In the genomic region with DNA sequence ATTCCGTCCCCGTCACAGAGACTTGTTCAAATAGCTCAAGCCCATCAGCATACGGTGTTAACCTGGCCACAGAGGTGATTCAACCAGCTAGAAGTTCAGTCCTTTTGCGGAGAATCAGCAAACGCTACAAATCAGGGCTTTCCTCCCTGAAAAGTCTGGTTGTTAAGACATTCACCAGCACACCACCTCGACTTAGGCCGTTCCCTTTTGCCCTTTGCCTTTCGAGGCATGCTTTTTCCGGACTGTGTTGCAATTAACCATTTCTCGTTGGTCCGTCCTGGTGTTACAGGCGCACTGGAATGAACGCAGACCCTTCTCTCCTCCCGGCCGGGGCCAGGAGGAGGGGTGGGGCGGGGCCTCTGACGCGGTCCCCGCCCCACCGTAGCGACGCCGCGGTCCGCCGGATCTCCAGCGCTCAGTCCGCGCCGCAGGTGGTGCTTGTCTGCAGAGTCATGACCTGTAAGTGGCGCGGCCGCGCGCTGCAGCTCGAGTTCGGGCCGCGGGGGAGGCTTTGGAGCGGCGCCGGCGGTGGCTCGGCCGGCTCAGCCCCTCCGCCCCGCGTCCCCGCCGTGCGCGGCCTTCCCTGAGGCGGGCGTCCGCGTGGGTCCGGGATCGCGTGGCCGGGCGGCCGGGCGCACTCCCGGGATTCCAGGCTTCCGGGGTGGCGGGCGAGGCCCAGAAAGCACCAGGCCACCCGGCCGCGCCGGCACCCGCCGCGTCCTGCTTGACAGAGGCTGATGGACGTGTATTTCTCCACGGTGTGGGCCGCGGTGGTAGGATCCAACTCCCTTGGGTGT, we compare ENCODE assay signal across 1 cellular context.
TF ChIP-seq lines count a peak whose summit lies in the region.

A gene with protein sequence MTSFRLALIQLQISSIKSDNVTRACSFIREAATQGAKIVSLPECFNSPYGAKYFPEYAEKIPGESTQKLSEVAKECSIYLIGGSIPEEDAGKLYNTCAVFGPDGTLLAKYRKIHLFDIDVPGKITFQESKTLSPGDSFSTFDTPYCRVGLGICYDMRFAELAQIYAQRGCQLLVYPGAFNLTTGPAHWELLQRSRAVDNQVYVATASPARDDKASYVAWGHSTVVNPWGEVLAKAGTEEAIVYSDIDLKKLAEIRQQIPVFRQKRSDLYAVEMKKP (plus strand): TSS at position 418 of the 797 bp plus-strand sequence. CDS start 35 bp downstream, at position 453.

TF ChIP-seq in HepG2, 621 proteins besides CTCF, POLR2A, EP300 and RAD21 (continued from another document and continues in another):
- TF ChIP-seq ZGPAT (CRISPR knock-in tag; IDR thresholded peaks at IDR 0.05), result peak; percentile 84; the same call in 1 of the 2 replicates
- peak; percentile 35; the same call in 1 of the 2 replicates for TF ChIP-seq NFYB (CRISPR knock-in tag; IDR thresholded peaks at IDR 0.05)
- TF ChIP-seq HCFC1 (IDR thresholded peaks at IDR 0.05; ENCODE audit: low read depth, low read length), result 0 out of 2 replicates have a peak, but pooled peaks have one; percentile 22
- TF ChIP-seq GPBP1L1 (CRISPR knock-in tag; IDR thresholded peaks at IDR 0.05), result no peak
- TF ChIP-seq JDP2 (CRISPR knock-in tag; IDR thresholded peaks at IDR 0.05; ENCODE audit: borderline replicate concordance), result no peak
- 0 out of 2 replicates have a peak, but pooled peaks have one; percentile 75 for TF ChIP-seq E2F2 (CRISPR knock-in tag; IDR thresholded peaks at IDR 0.05; ENCODE audit: borderline replicate concordance)
- TF ChIP-seq, protein P1, sequence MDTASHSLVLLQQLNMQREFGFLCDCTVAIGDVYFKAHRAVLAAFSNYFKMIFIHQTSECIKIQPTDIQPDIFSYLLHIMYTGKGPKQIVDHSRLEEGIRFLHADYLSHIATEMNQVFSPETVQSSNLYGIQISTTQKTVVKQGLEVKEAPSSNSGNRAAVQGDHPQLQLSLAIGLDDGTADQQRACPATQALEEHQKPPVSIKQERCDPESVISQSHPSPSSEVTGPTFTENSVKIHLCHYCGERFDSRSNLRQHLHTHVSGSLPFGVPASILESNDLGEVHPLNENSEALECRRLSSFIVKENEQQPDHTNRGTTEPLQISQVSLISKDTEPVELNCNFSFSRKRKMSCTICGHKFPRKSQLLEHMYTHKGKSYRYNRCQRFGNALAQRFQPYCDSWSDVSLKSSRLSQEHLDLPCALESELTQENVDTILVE (CRISPR knock-in tag; IDR thresholded peaks at IDR 0.05), result no peak
- TF ChIP-seq FOXP1 (IDR thresholded peaks at IDR 0.05), result no peak
- 0 out of 2 replicates have a peak, but pooled peaks have one; percentile 20 for TF ChIP-seq FOXP1 (CRISPR knock-in tag; IDR thresholded peaks at IDR 0.05)
- no peak for TF ChIP-seq IKZF4 (CRISPR knock-in tag; IDR thresholded peaks at IDR 0.05; ENCODE audit: borderline replicate concordance, low read depth, not compliant biosample characterization)
- peak; percentile 34; the same call in 1 of the 2 replicates for TF ChIP-seq SALL1 (CRISPR knock-in tag; IDR thresholded peaks at IDR 0.05)
- peak; percentile 21; the same call in 1 of the 2 replicates for TF ChIP-seq ONECUT2 (CRISPR knock-in tag; IDR thresholded peaks at IDR 0.05)
- TF ChIP-seq GABPA (IDR thresholded peaks at IDR 0.05; ENCODE audit: low read depth, low read length), result no peak
- 0 out of 2 replicates have a peak, but pooled peaks have one; percentile 28 for TF ChIP-seq GABPA (CRISPR knock-in tag; IDR thresholded peaks at IDR 0.05; ENCODE audit: low read depth)
- no peak for TF ChIP-seq NR1H2 (CRISPR knock-in tag; IDR thresholded peaks at IDR 0.05; ENCODE audit: borderline replicate concordance, low read depth)
- no peak for TF ChIP-seq KLF13 (CRISPR knock-in tag; IDR thresholded peaks at IDR 0.05)
- no peak for TF ChIP-seq SMAD1 (CRISPR knock-in tag; IDR thresholded peaks at IDR 0.05; ENCODE audit: borderline replicate concordance, low read depth)
- TF ChIP-seq ZNF788 (CRISPR knock-in tag; IDR thresholded peaks at IDR 0.05; ENCODE audit: borderline replicate concordance), result peak; percentile 49; the same call in 1 of the 2 replicates
- TF ChIP-seq ZMYM2 (CRISPR knock-in tag; IDR thresholded peaks at IDR 0.05), result peak; percentile 54; the same call in 1 of the 2 replicates
- no peak; the same call in 1 of the 2 replicates for TF ChIP-seq SP2 (CRISPR knock-in tag; IDR thresholded peaks at IDR 0.05)
- no peak for TF ChIP-seq SMC3 (IDR thresholded peaks at IDR 0.05; ENCODE audit: low read length)
- peak; percentile 63; the same call in 1 of the 2 replicates for TF ChIP-seq ZNF225 (CRISPR knock-in tag; IDR thresholded peaks at IDR 0.05)
- peak; percentile 35; the same call in 1 of the 2 replicates for TF ChIP-seq ZNF740 (CRISPR knock-in tag; IDR thresholded peaks at IDR 0.05)
- no peak for TF ChIP-seq PCBP2 (optimal IDR thresholded peaks at IDR 0.05; ENCODE audit: low read depth, low read length, poor library complexity, severe bottlenecking)
- no peak for TF ChIP-seq DNMT3B (CRISPR knock-in tag; conservative IDR thresholded peaks at IDR 0.05)
- no peak for TF ChIP-seq ZNF616 (CRISPR knock-in tag; IDR thresholded peaks at IDR 0.05; ENCODE audit: low read depth)
- TF ChIP-seq MEIS1 (CRISPR knock-in tag; IDR thresholded peaks at IDR 0.05; ENCODE audit: borderline replicate concordance), result no peak
- TF ChIP-seq NFKB2 (CRISPR knock-in tag; IDR thresholded peaks at IDR 0.05; ENCODE audit: borderline replicate concordance), result 0 out of 2 replicates have a peak, but pooled peaks have one; percentile 45
- TF ChIP-seq, protein P2, sequence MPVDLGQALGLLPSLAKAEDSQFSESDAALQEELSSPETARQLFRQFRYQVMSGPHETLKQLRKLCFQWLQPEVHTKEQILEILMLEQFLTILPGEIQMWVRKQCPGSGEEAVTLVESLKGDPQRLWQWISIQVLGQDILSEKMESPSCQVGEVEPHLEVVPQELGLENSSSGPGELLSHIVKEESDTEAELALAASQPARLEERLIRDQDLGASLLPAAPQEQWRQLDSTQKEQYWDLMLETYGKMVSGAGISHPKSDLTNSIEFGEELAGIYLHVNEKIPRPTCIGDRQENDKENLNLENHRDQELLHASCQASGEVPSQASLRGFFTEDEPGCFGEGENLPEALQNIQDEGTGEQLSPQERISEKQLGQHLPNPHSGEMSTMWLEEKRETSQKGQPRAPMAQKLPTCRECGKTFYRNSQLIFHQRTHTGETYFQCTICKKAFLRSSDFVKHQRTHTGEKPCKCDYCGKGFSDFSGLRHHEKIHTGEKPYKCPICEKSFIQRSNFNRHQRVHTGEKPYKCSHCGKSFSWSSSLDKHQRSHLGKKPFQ (CRISPR knock-in tag; IDR thresholded peaks at IDR 0.05; ENCODE audit: insufficient replicate concordance), result no peak
- TF ChIP-seq ZNF556 (CRISPR knock-in tag; IDR thresholded peaks at IDR 0.05; ENCODE audit: borderline replicate concordance), result 0 out of 2 replicates have a peak, but pooled peaks have one; percentile 79
- no peak for TF ChIP-seq ZNF672 (CRISPR knock-in tag; IDR thresholded peaks at IDR 0.05)
- TF ChIP-seq ZKSCAN1 (IDR thresholded peaks at IDR 0.05; ENCODE audit: low read length), result no peak
- TF ChIP-seq XBP1 (CRISPR knock-in tag; IDR thresholded peaks at IDR 0.05), result no peak
- peak; percentile 74; the same call in 1 of the 2 replicates for TF ChIP-seq BRD4 (CRISPR knock-in tag; IDR thresholded peaks at IDR 0.05)
- TF ChIP-seq, protein P3, sequence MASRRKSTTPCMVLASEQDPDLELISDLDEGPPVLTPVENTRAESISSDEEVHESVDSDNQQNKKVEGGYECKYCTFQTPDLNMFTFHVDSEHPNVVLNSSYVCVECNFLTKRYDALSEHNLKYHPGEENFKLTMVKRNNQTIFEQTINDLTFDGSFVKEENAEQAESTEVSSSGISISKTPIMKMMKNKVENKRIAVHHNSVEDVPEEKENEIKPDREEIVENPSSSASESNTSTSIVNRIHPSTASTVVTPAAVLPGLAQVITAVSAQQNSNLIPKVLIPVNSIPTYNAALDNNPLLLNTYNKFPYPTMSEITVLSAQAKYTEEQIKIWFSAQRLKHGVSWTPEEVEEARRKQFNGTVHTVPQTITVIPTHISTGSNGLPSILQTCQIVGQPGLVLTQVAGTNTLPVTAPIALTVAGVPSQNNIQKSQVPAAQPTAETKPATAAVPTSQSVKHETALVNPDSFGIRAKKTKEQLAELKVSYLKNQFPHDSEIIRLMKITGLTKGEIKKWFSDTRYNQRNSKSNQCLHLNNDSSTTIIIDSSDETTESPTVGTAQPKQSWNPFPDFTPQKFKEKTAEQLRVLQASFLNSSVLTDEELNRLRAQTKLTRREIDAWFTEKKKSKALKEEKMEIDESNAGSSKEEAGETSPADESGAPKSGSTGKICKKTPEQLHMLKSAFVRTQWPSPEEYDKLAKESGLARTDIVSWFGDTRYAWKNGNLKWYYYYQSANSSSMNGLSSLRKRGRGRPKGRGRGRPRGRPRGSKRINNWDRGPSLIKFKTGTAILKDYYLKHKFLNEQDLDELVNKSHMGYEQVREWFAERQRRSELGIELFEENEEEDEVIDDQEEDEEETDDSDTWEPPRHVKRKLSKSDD (CRISPR knock-in tag; IDR thresholded peaks at IDR 0.05; ENCODE audit: low read depth), result peak; percentile 46; the same call in 1 of the 2 replicates
- TF ChIP-seq SNAPC2 (CRISPR knock-in tag; IDR thresholded peaks at IDR 0.05), result no peak
- peak; percentile 26; the same call in 1 of the 2 replicates for TF ChIP-seq ZBTB33 (CRISPR knock-in tag; IDR thresholded peaks at IDR 0.05)
- TF ChIP-seq ZNF143 (CRISPR knock-in tag; IDR thresholded peaks at IDR 0.05), result 0 out of 2 replicates have a peak, but pooled peaks have one; percentile 23
- TF ChIP-seq NCOA5 (CRISPR knock-in tag; IDR thresholded peaks at IDR 0.05), result no peak
- TF ChIP-seq CREB1 (IDR thresholded peaks at IDR 0.05), result peak; percentile 69
- TF ChIP-seq CREB1 (CRISPR knock-in tag; IDR thresholded peaks at IDR 0.05), result peak; percentile 75
- TF ChIP-seq ZNF670 (CRISPR knock-in tag; IDR thresholded peaks at IDR 0.05; ENCODE audit: borderline replicate concordance), result no peak
- TF ChIP-seq ZNF549 (CRISPR knock-in tag; IDR thresholded peaks at IDR 0.05), result no peak
- TF ChIP-seq ZFYVE20 (CRISPR knock-in tag; IDR thresholded peaks at IDR 0.05; ENCODE audit: borderline replicate concordance, low read depth), result no peak
- no peak for TF ChIP-seq PHB2 (IDR thresholded peaks at IDR 0.05; ENCODE audit: partially characterized antibody)
- no peak for TF ChIP-seq PTBP1 (IDR thresholded peaks at IDR 0.05; ENCODE audit: low read depth, low read length, poor library complexity, severe bottlenecking)
